In the genomic region with DNA sequence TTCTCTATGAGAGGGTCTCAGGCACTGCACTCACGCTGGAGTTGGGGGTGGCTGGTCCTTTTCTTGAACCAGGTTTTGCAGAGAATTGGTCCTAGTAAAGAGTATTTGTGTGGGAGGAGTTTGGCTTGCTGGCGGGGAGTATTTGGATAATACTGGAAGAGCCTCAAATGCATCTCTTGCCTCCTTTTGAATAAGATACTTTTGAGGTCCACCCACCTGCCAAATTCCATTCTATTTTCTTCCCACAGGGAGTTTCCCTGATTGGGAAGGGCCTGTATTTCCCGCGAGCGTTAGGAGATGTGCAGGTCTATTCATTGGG, we compare ENCODE assay signal across 8 cellular contexts. TPM values are rescaled to one million over a fixed set of nuclear protein-coding genes. Genes with fewer than 3 reads are reported as not detected.
DNase-seq lines count a peak whose midpoint lies in the region; ATAC-seq and TF ChIP-seq lines count a peak whose summit lies in the region.

No MANE protein-coding gene starts in this region.

- H3K4me3 ChIP-seq in body of pancreas (no peak overlapping the region), lower lobe of right lung (peak overlapping the region; percentile 88)

- H3K36me3 Mint-ChIP-seq in type B pancreatic cell = peaks cover 6% of the 10 kb centered on the region

- peak overlapping the region; percentile 90 for H3K4me3 Mint-ChIP-seq in type B pancreatic cell

- peaks cover 3% of the 10 kb centered on the region for H3K27me3 Mint-ChIP-seq in type B pancreatic cell

- WGBS in body of pancreas, 2 donors = 1% methylated on average over 5 of the region's 5 CpGs

- H3K4me1 Mint-ChIP-seq in type B pancreatic cell (ENCODE audit: unreplicated experiment) = peaks cover 25% of the 10 kb centered on the region

- intact Hi-C loops in body of pancreas (cut with DNase I) = no loop called here
- intact Hi-C loops in lower lobe of right lung (cut with DNase I) = no loop called here

- H3K27ac ChIP-seq in body of pancreas = peak overlapping the region; percentile 94 to 97 (median 96)
- H3K27ac ChIP-seq in lower lobe of right lung = peak overlapping the region; percentile 96

- peaks cover 21% of the 10 kb centered on the region for H3K4me1 ChIP-seq in body of pancreas
- H3K4me1 ChIP-seq in lower lobe of right lung = peaks cover 43% of the 10 kb centered on the region

- H3K36me3 ChIP-seq in body of pancreas (replicated peaks in 1 of 2; ENCODE audit: insufficient read depth in 1 of 2, low read depth in 2 of 2) (no peaks in the 10 kb centered on the region), lower lobe of right lung (no peaks in the 10 kb centered on the region)

- peak; percentile 29 for DNase-seq in stimulated activated CD4-positive, alpha-beta T cell treated with anti-CD3 and anti-CD28 coated beads, Interleukin-15, amount 100 ng/mL, for 24 hours
- DNase-seq in stimulated activated CD4-positive, alpha-beta T cell treated with anti-CD3 and anti-CD28 coated beads, Interleukin-12 subunit alpha, Interleukin-12 subunit beta, amount 100 ng/mL, for 4 hours = no peak
- DNase-seq in body of pancreas = peak in 1 of 4 donors; percentile 20
- no peak for DNase-seq in lower lobe of right lung
- no peak for DNase-seq in type B pancreatic cell (ENCODE audit: extremely low spot score, unreplicated experiment)
- no peak for DNase-seq in amniotic stem cell (lab: John Stamatoyannopoulos, UW)
- no peak for DNase-seq in NCI-H187 treated with DMSO at 0.1 percent for 48 hours (lab: John Stamatoyannopoulos, UW)
- DNase-seq in AG20443 (ENCODE audit: low spot score) = no peak

- ATAC-seq in body of pancreas (no peak), lower lobe of right lung (no peak)

- TF ChIP-seq CTCF in body of pancreas (IDR thresholded peaks at IDR 0.05) (no peak), lower lobe of right lung (IDR thresholded peaks at IDR 0.05) (no peak), type B pancreatic cell (conservative IDR thresholded peaks at IDR 0.05) (no peak)

- TF ChIP-seq POLR2A in body of pancreas (IDR thresholded peaks at IDR 0.05) = no peak

- H3K9me3 Mint-ChIP-seq in type B pancreatic cell = no peaks in the 10 kb centered on the region

- H3K9me3 ChIP-seq in body of pancreas (no peaks in the 10 kb centered on the region), lower lobe of right lung (no peaks in the 10 kb centered on the region)

- H3K27ac Mint-ChIP-seq in type B pancreatic cell = peak overlapping the region; percentile 94

- H3K27me3 ChIP-seq in body of pancreas (no peaks in the 10 kb centered on the region), lower lobe of right lung (ENCODE audit: low read depth) (no peaks in the 10 kb centered on the region)

RNA-seq across cellular contexts. Expression of gene RASA2, which starts 0.5 kb away (rescaled TPM):
- total RNA-seq in body of pancreas = 10 to 100 TPM in 1 of 2 donors, 1 to 10 TPM in 1; 6.9 to 19.2 TPM
- 21.5 TPM for total RNA-seq in lower lobe of right lung
- 14.3 and 20.3 TPM in 2 replicates for total RNA-seq in type B pancreatic cell (ENCODE audit: low replicate concordance)
